ENCODE assay signal across 16 cellular contexts in the genomic region with DNA sequence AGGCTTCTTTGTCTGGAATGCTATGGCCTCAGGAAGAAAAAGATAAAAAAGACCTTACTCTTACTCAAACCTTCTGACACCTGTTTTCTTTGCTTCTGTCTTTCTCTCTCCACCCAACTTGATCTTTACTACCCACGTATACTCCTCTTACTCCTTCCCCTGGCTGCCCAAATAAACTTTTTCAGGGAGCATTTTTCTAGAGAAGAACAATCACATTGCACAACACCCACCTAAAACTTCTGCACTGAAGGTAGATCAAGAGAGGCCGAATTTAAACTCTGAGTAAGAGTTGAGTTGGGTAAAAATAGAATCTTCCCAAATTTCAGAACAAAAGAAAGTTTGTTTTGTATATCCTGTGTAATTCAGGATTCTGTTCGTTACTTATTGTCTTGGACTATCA. TPM values are rescaled to one million over a fixed set of nuclear protein-coding genes. Genes with fewer than 3 reads are reported as not detected.
DNase-seq lines count a peak whose midpoint lies in the region; ATAC-seq, FAIRE-seq and TF ChIP-seq lines count a peak whose summit lies in the region.
"Had no signal": no experiment of that assay in that cellular context is flagged by ENCODE, and none has a peak within 500 bp of the region (broad histone marks: within the 10 kb centered on the region; RNA-seq: fewer than 3 reads in every experiment).

No MANE protein-coding gene starts in this region.

- no peak for TF ChIP-seq POLR2A in breast epithelium (IDR thresholded peaks at IDR 0.05)

- 75 to 82% (median 80%) methylated on average over 3 of the region's 3 CpGs for WGBS in small intestine, 3 donors

- no peak for FAIRE-seq in small intestine (lab: Jason Lieb, UNC)
- FAIRE-seq: A204.1, G401.6, GM12891 had no signal

- DNase-seq in MCF 10A (ENCODE audit: unreplicated experiment) (peak; percentile 36), breast epithelium (ENCODE audit: low spot score in 2 of 2) (no peak), brain microvascular endothelial cell (no peak), mesothelial cell of epicardium (ENCODE audit: low spot score in 2 of 2, unreplicated experiment in 2 of 2) (no peak), small intestine (no peak), anterior cingulate cortex (lab: John Stamatoyannopoulos, UW) (no peak)
- DNase-seq in effector CD8-positive, alpha-beta T cell (lab: John Stamatoyannopoulos, UW) = no peak
- DNase-seq: CD4-positive, CD25-positive, alpha-beta regulatory T cell; H9; Kasumi-1 had no signal

- CTCF ChIA-PET in MCF 10A (lab: Yijun Ruan, JAX) = interaction anchor here (0.6 to 9.3 kb wide), 10 partner anchors 11 to 824 kb away, joined by 3 to 250 read pairs (median 14); no protein-coding TSS in a partner anchor

- H3K36me3 ChIP-seq in breast epithelium (no peaks in the 10 kb centered on the region), brain microvascular endothelial cell (replicated peaks) (no peaks in the 10 kb centered on the region), small intestine (ENCODE audit: control insufficient read depth in 2 of 2, insufficient read depth in 2 of 2, low read length in 2 of 2) (no peaks in the 10 kb centered on the region)

- no peaks in the 10 kb centered on the region for H3K9me3 ChIP-seq in breast epithelium
- no peaks in the 10 kb centered on the region for H3K9me3 ChIP-seq in small intestine (ENCODE audit: control insufficient read depth, low read depth)

- BruUV-seq in MCF 10A (replicated peaks; lab: Mats Ljungman, UMichigan) = no TSS peak

- H3K36me3 Mint-ChIP-seq in MCF 10A (ENCODE audit: insufficient read depth, unreplicated experiment) = no peaks in the 10 kb centered on the region
- H3K36me3 Mint-ChIP-seq in mesothelial cell of epicardium = no peaks in the 10 kb centered on the region
- H3K36me3 Mint-ChIP-seq: CD4-positive, CD25-positive, alpha-beta regulatory T cell had no signal

- H3K4me1 Mint-ChIP-seq in MCF 10A (ENCODE audit: insufficient read depth, unreplicated experiment) = peaks cover 52% of the 10 kb centered on the region
- H3K4me1 Mint-ChIP-seq in mesothelial cell of epicardium = peaks cover 60% of the 10 kb centered on the region

- no peaks in the 10 kb centered on the region for H3K4me1 ChIP-seq in breast epithelium
- no peaks in the 10 kb centered on the region for H3K4me1 ChIP-seq in small intestine (ENCODE audit: control insufficient read depth in 2 of 2, insufficient read depth in 1 of 2, low read depth in 1 of 2, low read length in 1 of 2)

- no peak for ATAC-seq in HG03280 (IDR thresholded peaks at IDR 0.05; ENCODE audit: unreplicated experiment)

- H3K27ac Mint-ChIP-seq in MCF 10A (ENCODE audit: low read depth, unreplicated experiment) (peak overlapping the region; percentile 4), mesothelial cell of epicardium (peak overlapping the region; percentile 98)
- H3K27ac Mint-ChIP-seq: CD4-positive, CD25-positive, alpha-beta regulatory T cell; H9 had no signal

- TF ChIP-seq CTCF in MCF 10A (IDR thresholded peaks at IDR 0.05; ENCODE audit: unreplicated experiment) (no peak), breast epithelium (IDR thresholded peaks at IDR 0.05) (no peak), brain microvascular endothelial cell (IDR thresholded peaks at IDR 0.05; ENCODE audit: low read depth, low read length, missing control alignments) (no peak), mesothelial cell of epicardium (IDR thresholded peaks at IDR 0.05; ENCODE audit: unreplicated experiment) (no peak)

- no peaks in the 10 kb centered on the region for H3K27me3 ChIP-seq in breast epithelium
- H3K27me3 ChIP-seq in brain microvascular endothelial cell (replicated peaks) = no peaks in the 10 kb centered on the region
- no peaks in the 10 kb centered on the region for H3K27me3 ChIP-seq in small intestine (ENCODE audit: control insufficient read depth in 2 of 2, insufficient read depth in 2 of 2, low read length in 2 of 2)

- no peak overlapping the region for H3K4me3 Mint-ChIP-seq in MCF 10A (ENCODE audit: unreplicated experiment)
- no peak overlapping the region for H3K4me3 Mint-ChIP-seq in mesothelial cell of epicardium
- H3K4me3 Mint-ChIP-seq: CD4-positive, CD25-positive, alpha-beta regulatory T cell; H9 had no signal

- no peaks in the 10 kb centered on the region for H3K27me3 Mint-ChIP-seq in MCF 10A (ENCODE audit: insufficient read depth, unreplicated experiment)
- no peaks in the 10 kb centered on the region for H3K27me3 Mint-ChIP-seq in mesothelial cell of epicardium (ENCODE audit: low read depth)

- intact Hi-C loops in MCF 10A (cut with micrococcal nuclease) (loop anchor here (10.0 kb wide), 1 partner anchor 547 kb away; no protein-coding TSS in a partner anchor), breast epithelium (cut with DNase I; ENCODE audit: low total_unique reads) (no loop called here)

- POLR2A ChIA-PET in MCF 10A (lab: Yijun Ruan, JAX) = interaction anchor here (0.6 to 2.4 kb wide), 8 partner anchors 13 to 236 kb away, joined by 3 to 10 read pairs (median 6); a partner anchor contains a TSS

- in situ Hi-C loops in brain microvascular endothelial cell (cut with HindIII; ENCODE audit: low pct_ligation_motif_present, low sequenced_read_pairs) = loop anchor here (10.0 to 25.0 kb wide), 2 partner anchors 57 to 334 kb away; no protein-coding TSS in a partner anchor

- no peak overlapping the region for H3K4me3 ChIP-seq in breast epithelium
- H3K4me3 ChIP-seq in brain microvascular endothelial cell (ENCODE audit: low read depth, low read length) = no peak overlapping the region
- H3K4me3 ChIP-seq in small intestine (ENCODE audit: low read depth in 1 of 2, low read length in 2 of 2) = no peak overlapping the region

- H3K9me3 Mint-ChIP-seq in MCF 10A (ENCODE audit: unreplicated experiment) (peaks cover 8% of the 10 kb centered on the region), mesothelial cell of epicardium (peaks cover 3% of the 10 kb centered on the region)
- H3K9me3 Mint-ChIP-seq: H9 had no signal

- H3K27ac ChIP-seq in breast epithelium (no peak overlapping the region), brain microvascular endothelial cell (peak overlapping the region; percentile 68), small intestine (ENCODE audit: low read depth in 1 of 2, low read length in 1 of 2) (no peak overlapping the region)

RNA-seq across cellular contexts. Expression of a gene that starts 3.9 kb away (rescaled TPM):
- total RNA-seq in MCF 10A (2022) (not detected in 2 replicates), breast epithelium (not detected), mesothelial cell of epicardium (not detected in 3 replicates)
- polyA plus RNA-seq in small intestine = not detected
- total RNA-seq: Calu3; CD4-positive, CD25-positive, alpha-beta regulatory T cell; H9; NCI-H460 had no signal
- polyA plus RNA-seq: CD4-positive, CD25-positive, alpha-beta regulatory T cell had no signal

RNA-seq across cellular contexts. Expression of a gene that starts 20.5 kb away (rescaled TPM):
- not detected in 2 replicates for total RNA-seq in MCF 10A (2022)
- total RNA-seq in breast epithelium = not detected
- total RNA-seq in mesothelial cell of epicardium = not detected in 3 replicates
- polyA plus RNA-seq in small intestine = not detected
- total RNA-seq: Calu3; CD4-positive, CD25-positive, alpha-beta regulatory T cell; H9; NCI-H460 had no signal
- polyA plus RNA-seq: CD4-positive, CD25-positive, alpha-beta regulatory T cell had no signal
